ENCODE assay signal across 29 cellular contexts in the genomic region with DNA sequence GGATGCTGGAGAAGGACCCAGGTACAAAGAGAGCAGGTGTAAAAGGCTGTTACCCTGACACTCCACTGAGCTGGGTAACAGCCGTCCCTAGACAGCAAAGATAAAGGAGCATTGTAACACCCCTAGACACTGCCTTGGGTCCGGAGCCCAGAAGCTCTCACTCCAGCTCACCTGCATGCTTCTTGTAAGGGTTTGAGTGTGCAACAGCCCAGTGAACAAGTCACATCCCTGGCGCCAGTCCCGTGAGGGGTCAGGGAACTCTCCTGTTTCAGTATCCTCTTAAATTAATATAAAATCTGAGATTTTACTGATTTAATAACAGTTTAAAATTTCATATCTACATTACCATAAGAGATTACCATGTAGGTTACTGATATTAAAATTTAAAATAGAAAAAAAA.
DNase-seq lines count a peak whose midpoint lies in the region; TF ChIP-seq lines count a peak whose summit lies in the region.
"Had no signal": no experiment of that assay in that cellular context is flagged by ENCODE, and none has a peak within 500 bp of the region (broad histone marks: within the 10 kb centered on the region; RNA-seq: fewer than 3 reads in every experiment).

No MANE protein-coding gene starts in this region.

- H3K4me3 Mint-ChIP-seq in neural progenitor cell: no peak overlapping the region
- H3K4me3 Mint-ChIP-seq in nephron progenitor cell: no peak overlapping the region
- H3K4me3 Mint-ChIP-seq: B cell; CD14-positive monocyte; CD4-positive, alpha-beta memory T cell; CD4-positive, alpha-beta T cell; CD4-positive, CD25-positive, alpha-beta regulatory T cell; CD8-positive, alpha-beta memory T cell; CD8-positive, alpha-beta T cell had no signal

- H3K27ac ChIP-seq in neural progenitor cell: no peak overlapping the region
- H3K27ac ChIP-seq: 22Rv1; A549; BLaER1; BLaER1 treated with 17β-estradiol and CSF1 and Interleukin-3, amounts not matched to agents 10 nM and 100 nM; C4-2B had no signal

- H3K4me1 Mint-ChIP-seq in neural progenitor cell: no peaks in the 10 kb centered on the region
- H3K4me1 Mint-ChIP-seq in nephron progenitor cell: no peaks in the 10 kb centered on the region
- H3K4me1 Mint-ChIP-seq: B cell; CD14-positive monocyte; CD4-positive, alpha-beta memory T cell; CD4-positive, CD25-positive, alpha-beta regulatory T cell; CD8-positive, alpha-beta memory T cell had no signal

- H3K9ac ChIP-seq in neural progenitor cell: no peak overlapping the region
- H3K9ac ChIP-seq: BLaER1; BLaER1 treated with 17β-estradiol and CSF1 and Interleukin-3, amounts not matched to agents 10 nM and 100 nM had no signal

- TF ChIP-seq CTCF in neural progenitor cell (IDR thresholded peaks at IDR 0.05): no peak
- no peak for TF ChIP-seq CTCF in nephron progenitor cell (IDR thresholded peaks at IDR 0.05)

- DNase-seq in neural progenitor cell (ENCODE audit: low spot score) (no peak), nephron progenitor cell (no peak)
- DNase-seq: 8988T; ACHN; AML-193; BE2C; C1 segment of cervical spinal cord; Caco-2; Calu3; CD4-positive, alpha-beta T cell; CD4-positive, CD25-positive, alpha-beta regulatory T cell; CD8-positive, alpha-beta memory T cell; CD8-positive, alpha-beta T cell; COR-L47; DMS 273 treated with DMSO at 0.1 percent for 48 hours; DMS153; DMS53; DMS79; DMS79 treated with DMSO at 0.1 percent for 48 hours; DND-41; EL had no signal

- H3K27ac Mint-ChIP-seq in neural progenitor cell (peak overlapping the region; percentile 33), nephron progenitor cell (no peak overlapping the region)
- H3K27ac Mint-ChIP-seq: B cell; CD14-positive monocyte; CD4-positive, alpha-beta memory T cell; CD4-positive, alpha-beta T cell; CD4-positive, CD25-positive, alpha-beta regulatory T cell; CD8-positive, alpha-beta memory T cell; CD8-positive, alpha-beta T cell had no signal

- H3K79me2 ChIP-seq in neural progenitor cell (ENCODE audit: low read depth): no peaks in the 10 kb centered on the region

- no peaks in the 10 kb centered on the region for H3K27me3 ChIP-seq in neural progenitor cell
- H3K27me3 ChIP-seq: BE2C; BLaER1; BLaER1 treated with 17β-estradiol and CSF1 and Interleukin-3, amounts not matched to agents 10 nM and 100 nM had no signal

- no peaks in the 10 kb centered on the region for H3K4me1 ChIP-seq in neural progenitor cell
- H3K4me1 ChIP-seq: A549; BE2C; BLaER1; BLaER1 treated with 17β-estradiol and CSF1 and Interleukin-3, amounts not matched to agents 10 nM and 100 nM; Caco-2 had no signal

- no peak overlapping the region for H3K4me2 ChIP-seq in neural progenitor cell
- H3K4me2 ChIP-seq: A549; BLaER1; BLaER1 treated with 17β-estradiol and CSF1 and Interleukin-3, amounts not matched to agents 10 nM and 100 nM had no signal

- no peaks in the 10 kb centered on the region for H3K36me3 ChIP-seq in neural progenitor cell
- H3K36me3 ChIP-seq: BE2C; BLaER1; BLaER1 treated with 17β-estradiol and CSF1 and Interleukin-3, amounts not matched to agents 10 nM and 100 nM had no signal

- H3K9me3 ChIP-seq in neural progenitor cell (ENCODE audit: low read depth): no peaks in the 10 kb centered on the region
- H3K9me3 ChIP-seq: A549; BE2C; BLaER1; BLaER1 treated with 17β-estradiol and CSF1 and Interleukin-3, amounts not matched to agents 10 nM and 100 nM; Caco-2 had no signal

- peaks cover 4% of the 10 kb centered on the region for H3K27me3 Mint-ChIP-seq in neural progenitor cell (ENCODE audit: insufficient read depth, low read depth)
- no peaks in the 10 kb centered on the region for H3K27me3 Mint-ChIP-seq in nephron progenitor cell (ENCODE audit: low read depth, poor library complexity)
- H3K27me3 Mint-ChIP-seq: B cell; CD4-positive, alpha-beta memory T cell; CD4-positive, alpha-beta T cell; CD4-positive, CD25-positive, alpha-beta regulatory T cell; CD8-positive, alpha-beta memory T cell had no signal

- no peaks in the 10 kb centered on the region for H3K36me3 Mint-ChIP-seq in neural progenitor cell
- H3K36me3 Mint-ChIP-seq in nephron progenitor cell (ENCODE audit: low read depth): no peaks in the 10 kb centered on the region
- H3K36me3 Mint-ChIP-seq: CD14-positive monocyte; CD4-positive, alpha-beta memory T cell; CD4-positive, CD25-positive, alpha-beta regulatory T cell; CD8-positive, alpha-beta memory T cell; CD8-positive, alpha-beta T cell had no signal

- no peak overlapping the region for H3K4me3 ChIP-seq in neural progenitor cell
- H3K4me3 ChIP-seq: A549; BLaER1; BLaER1 treated with 17β-estradiol and CSF1 and Interleukin-3, amounts not matched to agents 10 nM and 100 nM had no signal

- H4K20me1 ChIP-seq in neural progenitor cell (ENCODE audit: low read depth): no peaks in the 10 kb centered on the region
- H4K20me1 ChIP-seq: BLaER1; BLaER1 treated with 17β-estradiol and CSF1 and Interleukin-3, amounts not matched to agents 10 nM and 100 nM had no signal

- H2AFZ ChIP-seq in neural progenitor cell (replicated peaks): no peak overlapping the region

- no peaks in the 10 kb centered on the region for H3F3A ChIP-seq in neural progenitor cell (ENCODE audit: low read depth)

- H3K9me3 Mint-ChIP-seq in neural progenitor cell (no peaks in the 10 kb centered on the region), nephron progenitor cell (no peaks in the 10 kb centered on the region)
